Comparison of ENCODE assay signal across 11 cellular contexts in the genomic region with DNA sequence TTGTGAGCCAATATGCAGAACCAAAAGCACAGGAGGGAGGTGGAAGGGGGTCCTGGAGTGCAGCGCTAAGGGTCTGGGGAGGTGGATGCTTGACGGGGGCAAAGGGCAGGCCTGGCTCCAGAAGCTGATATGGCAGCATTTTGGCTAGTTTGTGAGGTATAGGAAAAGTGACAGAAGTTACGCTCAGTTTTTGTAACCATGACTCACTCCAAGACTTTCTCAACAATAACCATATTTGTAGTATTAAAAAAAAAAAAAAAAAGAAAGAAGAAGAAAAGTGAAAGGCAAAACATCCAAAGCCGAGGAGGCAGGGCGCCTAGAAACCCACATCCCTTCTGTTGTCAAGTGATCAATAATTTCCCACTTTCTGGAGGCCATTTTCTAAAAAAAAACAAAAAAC.
DNase-seq lines count a peak whose midpoint lies in the region; ATAC-seq, FAIRE-seq and TF ChIP-seq lines count a peak whose summit lies in the region.
"Had no signal": no experiment of that assay in that cellular context is flagged by ENCODE, and none has a peak within 500 bp of the region (broad histone marks: within the 10 kb centered on the region; RNA-seq: fewer than 3 reads in every experiment).

No MANE protein-coding gene starts in this region.

- TF ChIP-seq POLR2A in vagina (IDR thresholded peaks at IDR 0.05) (no peak), H54 (IDR thresholded peaks at IDR 0.05; ENCODE audit: low read depth, low read length) (no peak)

- H3K27ac Mint-ChIP-seq in natural killer cell, result peak overlapping the region in 1 of 2 donors; percentile 4

- DNase-seq in heart right ventricle (no peak), Right ventricle myocardium inferior (ENCODE audit: missing footprints) (no peak), natural killer cell (no peak), vagina (ENCODE audit: extremely low spot score in 2 of 2) (no peak), NCI-H2081 (lab: John Stamatoyannopoulos, UW) (no peak), H54 (ENCODE audit: insufficient read length, low spot score) (no peak)
- DNase-seq: RPMI8226 had no signal

- no peaks in the 10 kb centered on the region for H3K9me3 Mint-ChIP-seq in natural killer cell

- H3K4me1 Mint-ChIP-seq in natural killer cell, result peaks cover 27 to 29% of the 10 kb centered on the region in 2 donors

- peaks cover 27 to 81% (median 64%) of the 10 kb centered on the region in 9 donors for H3K4me1 ChIP-seq in heart right ventricle
- H3K4me1 ChIP-seq in vagina, result peaks cover 80% of the 10 kb centered on the region

- no peak for FAIRE-seq in H54 (lab: Jason Lieb, UNC)

- H3K36me3 ChIP-seq in heart right ventricle (peaks cover 0 to 26% (median 10%) of the 10 kb centered on the region in 9 donors), vagina (peaks cover 0 to 4% of the 10 kb centered on the region in 2 donors)

- intact Hi-C loops in heart right ventricle (cut with DNase I) (no loop called here), Right ventricle myocardium inferior (cut with DNase I) (no loop called here), natural killer cell (cut with micrococcal nuclease) (no loop called here), vagina (cut with DNase I) (no loop called here)

- no peak overlapping the region for H3K4me3 Mint-ChIP-seq in natural killer cell

- TF ChIP-seq CTCF in heart right ventricle (IDR thresholded peaks at IDR 0.05) (no peak), natural killer cell (IDR thresholded peaks at IDR 0.05) (no peak), vagina (IDR thresholded peaks at IDR 0.05) (no peak)

- 81 to 88% methylated on average over 5 of the region's 5 CpGs for WGBS in heart right ventricle, 2 donors

- H3K27ac ChIP-seq in heart right ventricle (peak overlapping the region in 9 of 10 donors; percentile 3 to 94 (median 88)), angular gyrus (ENCODE audit: low read depth, low read length) (peak overlapping the region; percentile 44), vagina (peak overlapping the region; percentile 83)
- H3K27ac ChIP-seq: BLaER1 had no signal

- ATAC-seq in heart right ventricle (no peak), Right ventricle myocardium inferior (no peak), natural killer cell (peak in 2 of 3 donors; percentile 21 to 29), HG02642 (IDR thresholded peaks at IDR 0.05; ENCODE audit: poor library complexity, unreplicated experiment) (no peak)
- ATAC-seq: HCT116 had no signal

- no peaks in the 10 kb centered on the region for H3K27me3 Mint-ChIP-seq in natural killer cell (ENCODE audit: low read depth in 2 of 2)

- H3K36me3 Mint-ChIP-seq in natural killer cell, result no peaks in the 10 kb centered on the region

- H3K27me3 ChIP-seq in heart right ventricle (no peaks in the 10 kb centered on the region), vagina (no peaks in the 10 kb centered on the region)
- H3K27me3 ChIP-seq: BLaER1 had no signal

- no peaks in the 10 kb centered on the region for H3K9me3 ChIP-seq in heart right ventricle
- no peaks in the 10 kb centered on the region for H3K9me3 ChIP-seq in vagina
- H3K9me3 ChIP-seq: BLaER1 had no signal

- H3K4me3 ChIP-seq in heart right ventricle (no peak overlapping the region), vagina (no peak overlapping the region)
- H3K4me3 ChIP-seq: BLaER1 had no signal

Comparison
In these comparisons a context has a peak if more than half of its experiments do, and no peak if none do; other contexts are left out.
1. ATAC-seq: peak in natural killer cell (2 of 3); none in heart right ventricle (0 of 8), Right ventricle myocardium inferior (single experiment) and HG02642 (single experiment).
2. Peak in every context shown above with its lines, with median percentiles within 50 percentile points of each other: H3K27ac ChIP-seq.